Comparison of ENCODE assay signal across 13 cellular contexts in genomic region chr2:240392084-240392947, GRCh38. TPM values are rescaled to one million over a fixed set of nuclear protein-coding genes. Genes with fewer than 3 reads are reported as not detected.
DNase-seq lines count a peak whose midpoint lies in the region; ATAC-seq and TF ChIP-seq lines count a peak whose summit lies in the region.
"Had no signal": no experiment of that assay in that cellular context is flagged by ENCODE, and none has a peak within 500 bp of the region (broad histone marks: within the 10 kb centered on the region; RNA-seq: fewer than 3 reads in every experiment).

No MANE protein-coding gene starts in this region.

- POLR2A ChIA-PET in activated CD4-positive, alpha-beta T cell treated with anti-CD3 and anti-CD28 coated beads, Interleukin-2, amount 10 ng/mL, durations not matched to agents 7 days and 5 days (lab: Charles Lee), result no interaction called here

- intact Hi-C loops in right cardiac atrium (cut with DNase I) (no loop called here), sciatic nerve (cut with DNase I) (no loop called here)

- H3K27me3 ChIP-seq in RWPE2 (ENCODE audit: insufficient read depth, poor library complexity, severe bottlenecking) (no peaks in the 10 kb centered on the region), right cardiac atrium (ENCODE audit: control insufficient read depth, insufficient read depth) (no peaks in the 10 kb centered on the region)

- peak; percentile 33 for DNase-seq in activated CD4-positive, alpha-beta T cell treated with anti-CD3 and anti-CD28 coated beads, Interleukin-2, amount 10 ng/mL, durations not matched to agents 7 days and 5 days
- DNase-seq in activated CD4-positive, alpha-beta T cell treated with anti-CD3 and anti-CD28 coated beads, Interleukin-2, amount 50 U/mL, for 1 hour, result no peak
- DNase-seq in RWPE2 (ENCODE audit: low spot score) (peak; percentile 44), right cardiac atrium (peak in 2 of 3 donors; percentile 10 to 44), sciatic nerve (ENCODE audit: low spot score) (peak; percentile 55), NOMO-1 treated with DMSO at 0.1 percent for 48 hours (lab: John Stamatoyannopoulos, UW; ENCODE audit: unreplicated experiment) (no peak)
- DNase-seq: effector CD8-positive, alpha-beta T cell; GF-D8 had no signal

- peaks cover 21% of the 10 kb centered on the region for H3K4me1 Mint-ChIP-seq in activated CD4-positive, alpha-beta T cell treated with anti-CD3 and anti-CD28 coated beads, Interleukin-2, amount 10 ng/mL, durations not matched to agents 7 days and 5 days
- H3K4me1 Mint-ChIP-seq: IgD-negative memory B cell had no signal

- H3K27ac Mint-ChIP-seq in activated CD4-positive, alpha-beta T cell treated with anti-CD3 and anti-CD28 coated beads, Interleukin-2, amount 10 ng/mL, durations not matched to agents 7 days and 5 days, result peak overlapping the region; percentile 88
- H3K27ac Mint-ChIP-seq: activated naive CD8-positive, alpha-beta T cell; IgD-negative memory B cell had no signal

- no peaks in the 10 kb centered on the region for H3K9me3 ChIP-seq in RWPE2 (ENCODE audit: severe bottlenecking)
- no peaks in the 10 kb centered on the region for H3K9me3 ChIP-seq in right cardiac atrium (ENCODE audit: control insufficient read depth, low read length)
- H3K9me3 ChIP-seq: thoracic aorta had no signal

- no peak overlapping the region for H3K4me3 ChIP-seq in RWPE2 (ENCODE audit: severe bottlenecking)
- no peak overlapping the region for H3K4me3 ChIP-seq in right cardiac atrium (ENCODE audit: low read length)
- H3K4me3 ChIP-seq: thoracic aorta had no signal

- H3K27me3 Mint-ChIP-seq in activated CD4-positive, alpha-beta T cell treated with anti-CD3 and anti-CD28 coated beads, Interleukin-2, amount 10 ng/mL, durations not matched to agents 7 days and 5 days, result no peaks in the 10 kb centered on the region
- H3K27me3 Mint-ChIP-seq: activated naive CD8-positive, alpha-beta T cell had no signal

- CTCF ChIA-PET in activated CD4-positive, alpha-beta T cell treated with anti-CD3 and anti-CD28 coated beads, Interleukin-2, amount 10 ng/mL, durations not matched to agents 7 days and 5 days (lab: Charles Lee), result no interaction called here

- H3K27ac ChIP-seq in RWPE2 (ENCODE audit: poor library complexity, severe bottlenecking) (no peak overlapping the region), right cardiac atrium (ENCODE audit: low read length) (no peak overlapping the region)
- H3K27ac ChIP-seq: thoracic aorta had no signal

- H3K36me3 Mint-ChIP-seq in activated CD4-positive, alpha-beta T cell treated with anti-CD3 and anti-CD28 coated beads, Interleukin-2, amount 10 ng/mL, durations not matched to agents 7 days and 5 days (ENCODE audit: low read depth), result no peaks in the 10 kb centered on the region
- H3K36me3 Mint-ChIP-seq: activated naive CD8-positive, alpha-beta T cell; IgD-negative memory B cell had no signal

- no peaks in the 10 kb centered on the region for H3K36me3 ChIP-seq in RWPE2 (ENCODE audit: low read depth)
- H3K36me3 ChIP-seq: thoracic aorta had no signal

- no peaks in the 10 kb centered on the region for H3K9me3 Mint-ChIP-seq in activated CD4-positive, alpha-beta T cell treated with anti-CD3 and anti-CD28 coated beads, Interleukin-2, amount 10 ng/mL, durations not matched to agents 7 days and 5 days
- H3K9me3 Mint-ChIP-seq: IgD-negative memory B cell had no signal

- H3K4me1 ChIP-seq in RWPE2 (ENCODE audit: insufficient read depth, poor library complexity, severe bottlenecking) (peaks cover 6% of the 10 kb centered on the region), right cardiac atrium (ENCODE audit: control insufficient read depth, insufficient read depth, low read length) (no peaks in the 10 kb centered on the region)

- no peak overlapping the region for H3K4me3 Mint-ChIP-seq in activated CD4-positive, alpha-beta T cell treated with anti-CD3 and anti-CD28 coated beads, Interleukin-2, amount 10 ng/mL, durations not matched to agents 7 days and 5 days
- H3K4me3 Mint-ChIP-seq: activated naive CD8-positive, alpha-beta T cell; IgD-negative memory B cell had no signal

- ATAC-seq in RWPE2 (ENCODE audit: low read depth) (no peak), right cardiac atrium (no peak), sciatic nerve (peak; percentile 47), HG03469 (IDR thresholded peaks at IDR 0.05; ENCODE audit: unreplicated experiment) (no peak), GM21576 (IDR thresholded peaks at IDR 0.05; ENCODE audit: unreplicated experiment) (no peak)

- 77% methylated on average over 31 of the region's 31 CpGs for WGBS in right cardiac atrium

- no peak for TF ChIP-seq CTCF in RWPE2 (IDR thresholded peaks at IDR 0.05; ENCODE audit: poor library complexity, severe bottlenecking)

RNA-seq across cellular contexts. Expression of gene GPC1, which starts 43.1 kb away (rescaled TPM):
- total RNA-seq in activated CD4-positive, alpha-beta T cell treated with anti-CD3 and anti-CD28 coated beads, Interleukin-2, amount 10 ng/mL, durations not matched to agents 7 days and 5 days, result 1 to 10 TPM; 7.3 to 7.5 TPM
- total RNA-seq in right cardiac atrium (100 to 1,000 TPM in 2 of 4 donors, 10 to 100 TPM in 2; 75.8 to 107 (median 94.8) TPM), sciatic nerve (85.4 TPM)
- polyA plus RNA-seq in right cardiac atrium, result 118 TPM

Comparison
In these comparisons a context has a peak if more than half of its experiments do, and no peak if none do; other contexts are left out.
1. DNase-seq: peak in activated CD4-positive, alpha-beta T cell treated with anti-CD3 and anti-CD28 coated beads, Interleukin-2, amount 10 ng/mL, durations not matched to agents 7 days and 5 days (single experiment), RWPE2 (single experiment), right cardiac atrium (2 of 3) and sciatic nerve (single experiment); none in activated CD4-positive, alpha-beta T cell treated with anti-CD3 and anti-CD28 coated beads, Interleukin-2, amount 50 U/mL, for 1 hour (single experiment) and NOMO-1 treated with DMSO at 0.1 percent for 48 hours (single experiment).
2. RNA of gene GPC1, which starts 43.1 kb away (total RNA-seq): 75.8 to 107 TPM in right cardiac atrium and 85.4 TPM in sciatic nerve (single experiment); 7.3 to 7.5 TPM in activated CD4-positive, alpha-beta T cell treated with anti-CD3 and anti-CD28 coated beads, Interleukin-2, amount 10 ng/mL, durations not matched to agents 7 days and 5 days; every median in the first group is over 4 times any median in the second.